In genomic region chr20:44215125-44215524, GRCh38 we compare ENCODE assay signal across 8 cellular contexts. TPM values are rescaled to one million over a fixed set of nuclear protein-coding genes. Genes with fewer than 3 reads are reported as not detected.
DNase-seq lines count a peak whose midpoint lies in the region; ATAC-seq and TF ChIP-seq lines count a peak whose summit lies in the region.

No MANE protein-coding gene starts in this region.

- no peak overlapping the region for H3K9ac ChIP-seq in OCI-LY3 (ENCODE audit: low read length)

- ATAC-seq in GM21528 (IDR thresholded peaks at IDR 0.05; ENCODE audit: low FRiP score, unreplicated experiment), result no peak

- H3K4me3 ChIP-seq in OCI-LY3 (ENCODE audit: low read length) (no peak overlapping the region), esophagus muscularis mucosa (no peak overlapping the region)

- H3K27me3 Mint-ChIP-seq in neural crest cell (ENCODE audit: low read depth), result no peaks in the 10 kb centered on the region

- H3K4me1 Mint-ChIP-seq in neural crest cell, result peaks cover 23% of the 10 kb centered on the region

- no peak overlapping the region for H3K4me2 ChIP-seq in OCI-LY3 (ENCODE audit: low read length)

- H3K27ac ChIP-seq in C4-2B (no peak overlapping the region), OCI-LY3 (ENCODE audit: low read length) (no peak overlapping the region), esophagus muscularis mucosa (replicated peaks in 1 of 4) (no peak overlapping the region)

- H3K4me1 ChIP-seq in OCI-LY3 (ENCODE audit: low read length), result peaks cover 8% of the 10 kb centered on the region
- peaks cover 11 to 45% (median 31%) of the 10 kb centered on the region in 4 donors for H3K4me1 ChIP-seq in esophagus muscularis mucosa

- no peak for TF ChIP-seq POLR2A in esophagus muscularis mucosa (IDR thresholded peaks at IDR 0.05; ENCODE audit: low read depth)

- no peaks in the 10 kb centered on the region for H3K9me3 ChIP-seq in OCI-LY3 (ENCODE audit: insufficient read depth, low read length)
- no peaks in the 10 kb centered on the region for H3K9me3 ChIP-seq in esophagus muscularis mucosa

- H3K79me2 ChIP-seq in OCI-LY3 (ENCODE audit: low read length), result peaks cover 15% of the 10 kb centered on the region

- H3K9me3 Mint-ChIP-seq in neural crest cell, result no peaks in the 10 kb centered on the region

- 0 out of 2 replicates have a peak, but pooled peaks cover under 1% of the 10 kb centered on the region for H4K20me1 ChIP-seq in OCI-LY3 (ENCODE audit: insufficient read depth, low read length)

- intact Hi-C loops in esophagus muscularis mucosa (cut with DNase I), result loop anchor here (1.0 to 10.0 kb wide), 6 partner anchors 96 to 670 kb away; partner anchors contain the start of genes FITM2, SERINC3 and YWHAB

- H3K27me3 ChIP-seq in OCI-LY3 (ENCODE audit: low read depth, low read length), result no peaks in the 10 kb centered on the region
- H3K27me3 ChIP-seq in esophagus muscularis mucosa, result no peaks in the 10 kb centered on the region

- TF ChIP-seq CTCF in C4-2B (conservative IDR thresholded peaks at IDR 0.05), result peak; percentile 90
- TF ChIP-seq CTCF in OCI-LY3 (IDR thresholded peaks at IDR 0.05; ENCODE audit: low read depth, low read length), result peak; percentile 99
- peak; percentile 55 to 74 (median 74) for TF ChIP-seq CTCF in esophagus muscularis mucosa (IDR thresholded peaks at IDR 0.05)
- TF ChIP-seq CTCF in neural crest cell (conservative IDR thresholded peaks at IDR 0.05), result peak; percentile 82

- peak overlapping the region; percentile 39 for H3K4me3 Mint-ChIP-seq in neural crest cell

- H3K36me3 ChIP-seq in OCI-LY3 (replicated peaks; ENCODE audit: low read depth, low read length) (no peaks in the 10 kb centered on the region), esophagus muscularis mucosa (peaks cover 0 to 10% (median 2%) of the 10 kb centered on the region in 4 donors)

- DNase-seq in HK-2 (ENCODE audit: unreplicated experiment) (peak; percentile 57), activated T-cell treated with anti-CD3 and anti-CD28 coated beads for 4 hours (peak; percentile 64), esophagus muscularis mucosa (ENCODE audit: extremely low spot score) (no peak), neural crest cell (ENCODE audit: low read depth, low spot score) (peak; percentile 65), stromal cell of bone marrow (ENCODE audit: low read depth) (peak; percentile 48)

- no peak overlapping the region for H3K27ac Mint-ChIP-seq in neural crest cell (ENCODE audit: unreplicated experiment)

- H3K36me3 Mint-ChIP-seq in neural crest cell (ENCODE audit: low read depth), result no peaks in the 10 kb centered on the region

- WGBS in esophagus muscularis mucosa, result 54% methylated on average over 7 of the region's 7 CpGs

- no peak overlapping the region for H2AFZ ChIP-seq in OCI-LY3 (ENCODE audit: low read depth, low read length)

- TF ChIP-seq EP300 in esophagus muscularis mucosa (IDR thresholded peaks at IDR 0.05), result no peak

RNA-seq across cellular contexts. Expression of gene OSER1, which starts 4.6 kb away (rescaled TPM):
- total RNA-seq in esophagus muscularis mucosa (10 to 100 TPM; 45.2 to 94.4 (median 71.0) TPM), neural crest cell (26.6 and 29.8 TPM in 2 replicates)

RNA-seq across cellular contexts. Expression of gene JPH2, which starts 28.1 kb away (rescaled TPM):
- total RNA-seq in esophagus muscularis mucosa, result 100 to 1,000 TPM; 187 to 441 (median 295) TPM
- total RNA-seq in neural crest cell, result 0.07 TPM in 1 of 2 replicates, not detected in the other

RNA-seq across cellular contexts. Expression of gene GDAP1L1, which starts 32.0 kb away (rescaled TPM):
- total RNA-seq in esophagus muscularis mucosa, result under 1 TPM in 2 of 4 donors, not detected in 2; 0.23 to 0.83 TPM
- total RNA-seq in neural crest cell, result 10.0 and 10.9 TPM in 2 replicates

Comparison
In these comparisons a context has a peak if more than half of its experiments do, and no peak if none do; other contexts are left out.
1. RNA of gene JPH2, which starts 28.1 kb away (total RNA-seq): 187 to 441 TPM in esophagus muscularis mucosa; 0.07 TPM in neural crest cell; every median in the first group is over 100 times any median in the second.
2. Peak in every context shown above with its lines, with median percentiles within 50 percentile points of each other: CTCF ChIP-seq.